In genomic region chr6:31057426-31058003, GRCh38 we compare ENCODE assay signal across 15 cellular contexts. TPM values are rescaled to one million over a fixed set of nuclear protein-coding genes. Genes with fewer than 3 reads are reported as not detected.
DNase-seq lines count a peak whose midpoint lies in the region; FAIRE-seq and TF ChIP-seq lines count a peak whose summit lies in the region.
"Had no signal": no experiment of that assay in that cellular context is flagged by ENCODE, and none has a peak within 500 bp of the region (broad histone marks: within the 10 kb centered on the region; RNA-seq: fewer than 3 reads in every experiment).

No MANE protein-coding gene starts in this region.

- H3K4me1 Mint-ChIP-seq in glutamatergic neuron (ENCODE audit: low read depth, unreplicated experiment) (peaks cover 22% of the 10 kb centered on the region), type B pancreatic cell (ENCODE audit: unreplicated experiment) (peaks cover 28% of the 10 kb centered on the region)
- H3K4me1 Mint-ChIP-seq: activated naive CD4-positive, alpha-beta T cell treated with anti-CD3 and anti-CD28 coated beads, Interleukin-2, amount 50 U/mL, for 24 hours had no signal

- TF ChIP-seq POLR2A in GM12892 (IDR thresholded peaks at IDR 0.05; ENCODE audit: low read depth, low read length), result no peak

- peaks cover 4% of the 10 kb centered on the region for H3K27me3 Mint-ChIP-seq in glutamatergic neuron (ENCODE audit: unreplicated experiment)
- no peaks in the 10 kb centered on the region for H3K27me3 Mint-ChIP-seq in type B pancreatic cell
- H3K27me3 Mint-ChIP-seq: activated naive CD4-positive, alpha-beta T cell treated with anti-CD3 and anti-CD28 coated beads, Interleukin-2, amount 50 U/mL, for 24 hours had no signal

- no peak overlapping the region for H3K4me3 ChIP-seq in astrocyte of the cerebellum (ENCODE audit: low read depth, low read length)

- H3K9me3 Mint-ChIP-seq in glutamatergic neuron (ENCODE audit: unreplicated experiment) (peaks cover 2% of the 10 kb centered on the region), type B pancreatic cell (peaks cover 7% of the 10 kb centered on the region)
- H3K9me3 Mint-ChIP-seq: activated CD8-positive, alpha-beta T cell treated with anti-CD3 and anti-CD28 coated beads for 36 hours; activated naive CD4-positive, alpha-beta T cell treated with anti-CD3 and anti-CD28 coated beads, Interleukin-2, amount 50 U/mL, for 24 hours; T-helper 1 cell treated with Interleukin-12 subunit alpha and Interleukin-12 subunit beta and Interleukin-4 antibody, amounts not matched to agents 30 μg/mL and 1 μg/mL, for 36 hours had no signal

- DNase-seq in HK-2 (ENCODE audit: unreplicated experiment) (peak; percentile 50), astrocyte of the cerebellum (ENCODE audit: low read depth) (peak; percentile 37), glutamatergic neuron (no peak), type B pancreatic cell (ENCODE audit: extremely low spot score, unreplicated experiment) (no peak), GM12892 (ENCODE audit: insufficient read length) (no peak), NCI-H748 treated with DMSO at 0.1 percent for 48 hours (lab: John Stamatoyannopoulos, UW) (no peak)
- DNase-seq in activated CD4-positive, CD25-positive, alpha-beta regulatory T cell (lab: John Stamatoyannopoulos, UW), result no peak
- DNase-seq: activated CD8-positive, alpha-beta T cell treated with anti-CD3 and anti-CD28 coated beads for 36 hours; NCI-H2029 treated with DMSO at 0.1 percent for 48 hours had no signal

- no peak for FAIRE-seq in GM12892 (lab: Jason Lieb, UNC)

- in situ Hi-C loops in astrocyte of the cerebellum (cut with HindIII; ENCODE audit: low sequenced_read_pairs), result no loop called here

- H3K27ac Mint-ChIP-seq in glutamatergic neuron (ENCODE audit: unreplicated experiment), result peak overlapping the region; percentile 78
- H3K27ac Mint-ChIP-seq in type B pancreatic cell, result peak overlapping the region; percentile 52
- H3K27ac Mint-ChIP-seq: activated CD8-positive, alpha-beta T cell treated with anti-CD3 and anti-CD28 coated beads for 36 hours; activated naive CD4-positive, alpha-beta T cell treated with anti-CD3 and anti-CD28 coated beads, Interleukin-2, amount 50 U/mL, for 24 hours; T-helper 1 cell treated with Interleukin-12 subunit alpha and Interleukin-12 subunit beta and Interleukin-4 antibody, amounts not matched to agents 30 μg/mL and 1 μg/mL, for 36 hours had no signal

- H3K36me3 Mint-ChIP-seq in glutamatergic neuron (ENCODE audit: unreplicated experiment) (peaks cover 5% of the 10 kb centered on the region), type B pancreatic cell (peaks cover 6% of the 10 kb centered on the region)
- H3K36me3 Mint-ChIP-seq: activated naive CD4-positive, alpha-beta T cell treated with anti-CD3 and anti-CD28 coated beads, Interleukin-2, amount 50 U/mL, for 24 hours had no signal

- H3K4me3 Mint-ChIP-seq in glutamatergic neuron (ENCODE audit: unreplicated experiment), result peak overlapping the region; percentile 57
- no peak overlapping the region for H3K4me3 Mint-ChIP-seq in type B pancreatic cell
- H3K4me3 Mint-ChIP-seq: activated CD8-positive, alpha-beta T cell treated with anti-CD3 and anti-CD28 coated beads for 36 hours; activated naive CD4-positive, alpha-beta T cell treated with anti-CD3 and anti-CD28 coated beads, Interleukin-2, amount 50 U/mL, for 24 hours; T-helper 1 cell treated with Interleukin-12 subunit alpha and Interleukin-12 subunit beta and Interleukin-4 antibody, amounts not matched to agents 30 μg/mL and 1 μg/mL, for 36 hours had no signal

- TF ChIP-seq CTCF in astrocyte of the cerebellum (IDR thresholded peaks at IDR 0.05; ENCODE audit: low read depth, low read length, missing control alignments) (no peak), glutamatergic neuron (IDR thresholded peaks at IDR 0.05; ENCODE audit: partially characterized antibody, unreplicated experiment) (no peak), type B pancreatic cell (conservative IDR thresholded peaks at IDR 0.05) (no peak)

RNA-seq across cellular contexts. Expression of gene MUC22, which starts 47.2 kb away (rescaled TPM):
- not detected for total RNA-seq in glutamatergic neuron (ENCODE audit: unreplicated experiment)
- total RNA-seq in type B pancreatic cell (ENCODE audit: low replicate concordance), result 1.6 and 4.9 TPM in 2 replicates
- polyA plus RNA-seq in GM12892 (2012; ENCODE audit: missing spikeins), result not detected
- total RNA-seq: activated CD8-positive, alpha-beta T cell treated with anti-CD3 and anti-CD28 coated beads for 36 hours; dermis blood vessel endothelial cell; lung microvascular endothelial cell; pulmonary artery endothelial cell; subcutaneous adipose tissue had no signal

RNA-seq across cellular contexts. Expression of gene C6orf15, which starts 54.9 kb away (rescaled TPM):
- total RNA-seq in glutamatergic neuron (ENCODE audit: unreplicated experiment), result not detected
- not detected in 2 replicates for total RNA-seq in type B pancreatic cell (ENCODE audit: low replicate concordance)
- not detected for polyA plus RNA-seq in GM12892 (2012; ENCODE audit: missing spikeins)
- total RNA-seq: activated CD8-positive, alpha-beta T cell treated with anti-CD3 and anti-CD28 coated beads for 36 hours; dermis blood vessel endothelial cell; lung microvascular endothelial cell; pulmonary artery endothelial cell; subcutaneous adipose tissue had no signal

RNA-seq across cellular contexts. Expression of gene PSORS1C1, which starts 57.1 kb away (rescaled TPM):
- not detected for total RNA-seq in glutamatergic neuron (ENCODE audit: unreplicated experiment)
- not detected in 2 replicates for total RNA-seq in type B pancreatic cell (ENCODE audit: low replicate concordance)
- 1.1 TPM for polyA plus RNA-seq in GM12892 (2012; ENCODE audit: missing spikeins)
- total RNA-seq: activated CD8-positive, alpha-beta T cell treated with anti-CD3 and anti-CD28 coated beads for 36 hours had no signal

Comparison
In these comparisons a context has a peak if more than half of its experiments do, and no peak if none do; other contexts are left out.
1. DNase-seq: peak in HK-2 (single experiment) and astrocyte of the cerebellum (single experiment); none in glutamatergic neuron (single experiment), type B pancreatic cell (single experiment), GM12892 (single experiment), activated CD4-positive, CD25-positive, alpha-beta regulatory T cell (0 of 4) and NCI-H748 treated with DMSO at 0.1 percent for 48 hours (single experiment).